ENCODE assay signal across 20 cellular contexts in the genomic region with DNA sequence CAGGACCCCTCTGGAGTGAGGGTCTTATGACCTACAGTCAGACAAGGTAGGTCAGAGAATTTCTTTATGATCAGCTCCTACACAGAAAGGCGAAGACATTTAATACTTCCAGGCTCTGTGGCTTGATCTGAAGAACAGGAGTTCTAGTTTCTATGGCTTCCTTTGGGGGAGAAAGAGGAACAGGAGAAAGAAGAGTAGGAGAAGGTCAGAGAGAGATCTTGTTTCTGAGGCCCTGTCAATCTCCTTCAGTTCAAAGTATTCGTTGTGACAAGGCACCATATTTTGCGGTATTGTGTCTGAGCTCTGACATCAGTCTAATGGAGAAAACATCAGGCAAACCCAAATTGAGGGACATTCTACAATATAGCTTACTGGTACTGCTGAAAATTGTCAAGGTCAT. TPM values are rescaled to one million over a fixed set of nuclear protein-coding genes. Genes with fewer than 3 reads are reported as not detected.
DNase-seq lines count a peak whose midpoint lies in the region; ATAC-seq, FAIRE-seq and TF ChIP-seq lines count a peak whose summit lies in the region.
"Had no signal": no experiment of that assay in that cellular context is flagged by ENCODE, and none has a peak within 500 bp of the region (broad histone marks: within the 10 kb centered on the region; RNA-seq: fewer than 3 reads in every experiment).

No MANE protein-coding gene starts in this region.

- POLR2A ChIA-PET in naive thymus-derived CD8-positive, alpha-beta T cell (lab: Charles Lee): interaction anchor here (0.6 to 0.9 kb wide), 2 partner anchors 11 to 72 kb away, joined by 3 to 9 read pairs; no protein-coding TSS in a partner anchor

- H3K9me3 Mint-ChIP-seq in activated naive CD4-positive, alpha-beta T cell treated with anti-CD3 and anti-CD28 coated beads, Interleukin-2, amount 50 U/mL, for 72 hours: no peaks in the 10 kb centered on the region
- no peaks in the 10 kb centered on the region for H3K9me3 Mint-ChIP-seq in astrocyte (ENCODE audit: unreplicated experiment)
- no peaks in the 10 kb centered on the region for H3K9me3 Mint-ChIP-seq in stimulated activated memory B cell treated with anti-CD40 and anti-IgM and Interleukin-4, amounts not matched to agents 10 μg/mL and 1 μg/mL and 100 μg/mL, for 72 hours
- H3K9me3 Mint-ChIP-seq in naive thymus-derived CD8-positive, alpha-beta T cell: no peaks in the 10 kb centered on the region
- H3K9me3 Mint-ChIP-seq: CD8-positive, alpha-beta T cell had no signal

- no peaks in the 10 kb centered on the region for H3K79me2 ChIP-seq in astrocyte (ENCODE audit: insufficient read depth, low read length)

- H3K4me1 Mint-ChIP-seq in astrocyte (ENCODE audit: low read depth, unreplicated experiment): peaks cover 9% of the 10 kb centered on the region
- peaks cover 11% of the 10 kb centered on the region for H3K4me1 Mint-ChIP-seq in stimulated activated memory B cell treated with anti-CD40 and anti-IgM and Interleukin-4, amounts not matched to agents 10 μg/mL and 1 μg/mL and 100 μg/mL, for 72 hours
- H3K4me1 Mint-ChIP-seq in naive thymus-derived CD8-positive, alpha-beta T cell: peaks cover 10 to 52% (median 38%) of the 10 kb centered on the region in 4 donors

- no peaks in the 10 kb centered on the region for H3K36me3 ChIP-seq in astrocyte (ENCODE audit: insufficient read depth, low read length)
- H3K36me3 ChIP-seq: BLaER1 treated with 17β-estradiol and CSF1 and Interleukin-3, amounts not matched to agents 10 nM and 100 nM had no signal

- peak; percentile 16 for FAIRE-seq in HTR-8/SVneo (lab: Jason Lieb, UNC)
- FAIRE-seq in astrocyte (lab: Jason Lieb, UNC): no peak
- FAIRE-seq: GM12878 had no signal

- H3K27ac ChIP-seq in astrocyte (ENCODE audit: low read depth, low read length): no peak overlapping the region
- H3K27ac ChIP-seq: BLaER1 treated with 17β-estradiol and CSF1 and Interleukin-3, amounts not matched to agents 10 nM and 100 nM had no signal

- no peak for DNase-seq in activated naive CD4-positive, alpha-beta T cell treated with anti-CD3 and anti-CD28 coated beads, Interleukin-2, amount 50 U/mL, for 72 hours (ENCODE audit: low spot score in 2 of 2)
- DNase-seq in activated naive CD4-positive, alpha-beta T cell treated with anti-CD3 and anti-CD28 coated beads, Interleukin-2, amount 50 U/mL, for 16 hours: no peak
- DNase-seq in HTR-8/SVneo (ENCODE audit: insufficient read length, low spot score) (no peak), astrocyte (ENCODE audit: low read depth) (no peak), NCI-H2081 (lab: John Stamatoyannopoulos, UW) (no peak)
- DNase-seq in naive thymus-derived CD8-positive, alpha-beta T cell: no peak
- DNase-seq: CD8-positive, alpha-beta T cell; DMS53; EL; HCEC 1CT; NCI-H1417; NCI-H187; NCI-H2227 treated with DMSO at 0.1 percent for 48 hours; NCI-H510A treated with DMSO at 0.1 percent for 48 hours; NCI-H82 had no signal

- H3K27ac Mint-ChIP-seq in activated naive CD4-positive, alpha-beta T cell treated with anti-CD3 and anti-CD28 coated beads, Interleukin-2, amount 50 U/mL, for 72 hours: peak overlapping the region; percentile 51 to 79
- H3K27ac Mint-ChIP-seq in astrocyte (ENCODE audit: unreplicated experiment): peak overlapping the region; percentile 38
- H3K27ac Mint-ChIP-seq in stimulated activated memory B cell treated with anti-CD40 and anti-IgM and Interleukin-4, amounts not matched to agents 10 μg/mL and 1 μg/mL and 100 μg/mL, for 72 hours: peak overlapping the region; percentile 66
- H3K27ac Mint-ChIP-seq in naive thymus-derived CD8-positive, alpha-beta T cell: peak overlapping the region in 5 of 10 donors; percentile 42 to 78 (median 75)
- H3K27ac Mint-ChIP-seq: CD8-positive, alpha-beta T cell; GM23338 had no signal

- H2AFZ ChIP-seq in astrocyte (ENCODE audit: low read depth, low read length): no peak overlapping the region
- H2AFZ ChIP-seq: GM23338 had no signal

- no peak overlapping the region for H3K4me3 Mint-ChIP-seq in astrocyte (ENCODE audit: unreplicated experiment)
- no peak overlapping the region for H3K4me3 Mint-ChIP-seq in stimulated activated memory B cell treated with anti-CD40 and anti-IgM and Interleukin-4, amounts not matched to agents 10 μg/mL and 1 μg/mL and 100 μg/mL, for 72 hours
- peak overlapping the region in 1 of 10 donors; percentile 23 for H3K4me3 Mint-ChIP-seq in naive thymus-derived CD8-positive, alpha-beta T cell
- H3K4me3 Mint-ChIP-seq: CD8-positive, alpha-beta T cell; GM23338 had no signal

- ATAC-seq in activated naive CD4-positive, alpha-beta T cell treated with anti-CD3 and anti-CD28 coated beads, Interleukin-2, amount 50 U/mL, for 72 hours: no peak
- no peak for ATAC-seq in stimulated activated memory B cell treated with anti-CD40 and anti-IgM and Interleukin-4, amounts not matched to agents 10 μg/mL and 1 μg/mL and 100 μg/mL, for 72 hours
- no peak for ATAC-seq in HG02885 (IDR thresholded peaks at IDR 0.05; ENCODE audit: poor library complexity, unreplicated experiment)
- no peak for ATAC-seq in naive thymus-derived CD8-positive, alpha-beta T cell
- ATAC-seq: CD8-positive, alpha-beta T cell; GM12878; GM23338 had no signal

- peaks cover 9 to 11% of the 10 kb centered on the region in 2 donors for H3K36me3 Mint-ChIP-seq in activated naive CD4-positive, alpha-beta T cell treated with anti-CD3 and anti-CD28 coated beads, Interleukin-2, amount 50 U/mL, for 72 hours
- no peaks in the 10 kb centered on the region for H3K36me3 Mint-ChIP-seq in astrocyte (ENCODE audit: low read depth, unreplicated experiment)
- peaks cover 5% of the 10 kb centered on the region for H3K36me3 Mint-ChIP-seq in stimulated activated memory B cell treated with anti-CD40 and anti-IgM and Interleukin-4, amounts not matched to agents 10 μg/mL and 1 μg/mL and 100 μg/mL, for 72 hours
- H3K36me3 Mint-ChIP-seq in naive thymus-derived CD8-positive, alpha-beta T cell: no peaks in the 10 kb centered on the region
- H3K36me3 Mint-ChIP-seq: CD8-positive, alpha-beta T cell had no signal

- no peak overlapping the region for H3K4me2 ChIP-seq in astrocyte (ENCODE audit: low read length)
- H3K4me2 ChIP-seq: GM23338 had no signal

- H3K4me1 ChIP-seq in astrocyte (ENCODE audit: insufficient read depth, low read length): peaks cover 6% of the 10 kb centered on the region

- no peak overlapping the region for H3K4me3 ChIP-seq in astrocyte (ENCODE audit: insufficient read depth, low read depth, low read length)
- H3K4me3 ChIP-seq: BLaER1 treated with 17β-estradiol and CSF1 and Interleukin-3, amounts not matched to agents 10 nM and 100 nM; GM12878; GM23338 had no signal

- H4K20me1 ChIP-seq in astrocyte (ENCODE audit: insufficient read depth, low read length): no peaks in the 10 kb centered on the region
- H4K20me1 ChIP-seq: BLaER1 treated with 17β-estradiol and CSF1 and Interleukin-3, amounts not matched to agents 10 nM and 100 nM had no signal

- no peaks in the 10 kb centered on the region for H3K27me3 Mint-ChIP-seq in astrocyte (ENCODE audit: low read depth, unreplicated experiment)
- no peaks in the 10 kb centered on the region for H3K27me3 Mint-ChIP-seq in stimulated activated memory B cell treated with anti-CD40 and anti-IgM and Interleukin-4, amounts not matched to agents 10 μg/mL and 1 μg/mL and 100 μg/mL, for 72 hours
- H3K27me3 Mint-ChIP-seq in naive thymus-derived CD8-positive, alpha-beta T cell: no peaks in the 10 kb centered on the region

- no peak for TF ChIP-seq CTCF in astrocyte (IDR thresholded peaks at IDR 0.05; ENCODE audit: insufficient read depth, low read depth, low read length)

- H3K27me3 ChIP-seq in astrocyte (ENCODE audit: insufficient read depth, low read length): no peaks in the 10 kb centered on the region

- H3K9ac ChIP-seq in astrocyte (ENCODE audit: low read length): no peak overlapping the region
- H3K9ac ChIP-seq: BLaER1 treated with 17β-estradiol and CSF1 and Interleukin-3, amounts not matched to agents 10 nM and 100 nM had no signal

- H3K9me3 ChIP-seq in astrocyte (ENCODE audit: insufficient read depth, low read depth, low read length): no peaks in the 10 kb centered on the region

RNA-seq across cellular contexts. Expression of gene TMSB4X, which starts 16.7 kb away (rescaled TPM):
- over 10,000 TPM in 1 of 2 donors, 1,000 to 10,000 TPM in 1; 8,550 to 11,762 TPM for total RNA-seq in activated naive CD4-positive, alpha-beta T cell treated with anti-CD3 and anti-CD28 coated beads, Interleukin-2, amount 50 U/mL, for 72 hours
- 3,722 and 4,388 TPM in 2 replicates for total RNA-seq in astrocyte
- total RNA-seq in naive thymus-derived CD8-positive, alpha-beta T cell: 1,000 to 10,000 TPM; 4,350 to 4,478 TPM
- polyA plus RNA-seq in naive thymus-derived CD8-positive, alpha-beta T cell: over 10,000 TPM; 23,903 to 30,039 (median 28,786) TPM

RNA-seq across cellular contexts. Expression of gene FAM9C, which starts 52.8 kb away (rescaled TPM):
- under 1 TPM in 1 of 2 donors, not detected in 1; 0.41 TPM for total RNA-seq in activated naive CD4-positive, alpha-beta T cell treated with anti-CD3 and anti-CD28 coated beads, Interleukin-2, amount 50 U/mL, for 72 hours
- 0.16 TPM in 1 of 2 replicates, not detected in the other for total RNA-seq in astrocyte
- not detected for total RNA-seq in naive thymus-derived CD8-positive, alpha-beta T cell
- polyA plus RNA-seq in naive thymus-derived CD8-positive, alpha-beta T cell: not detected
- total RNA-seq: CD8-positive, alpha-beta T cell; GM12878; GM23338 had no signal
